Comparison of ENCODE assay signal across 8 cellular contexts in the genomic region with DNA sequence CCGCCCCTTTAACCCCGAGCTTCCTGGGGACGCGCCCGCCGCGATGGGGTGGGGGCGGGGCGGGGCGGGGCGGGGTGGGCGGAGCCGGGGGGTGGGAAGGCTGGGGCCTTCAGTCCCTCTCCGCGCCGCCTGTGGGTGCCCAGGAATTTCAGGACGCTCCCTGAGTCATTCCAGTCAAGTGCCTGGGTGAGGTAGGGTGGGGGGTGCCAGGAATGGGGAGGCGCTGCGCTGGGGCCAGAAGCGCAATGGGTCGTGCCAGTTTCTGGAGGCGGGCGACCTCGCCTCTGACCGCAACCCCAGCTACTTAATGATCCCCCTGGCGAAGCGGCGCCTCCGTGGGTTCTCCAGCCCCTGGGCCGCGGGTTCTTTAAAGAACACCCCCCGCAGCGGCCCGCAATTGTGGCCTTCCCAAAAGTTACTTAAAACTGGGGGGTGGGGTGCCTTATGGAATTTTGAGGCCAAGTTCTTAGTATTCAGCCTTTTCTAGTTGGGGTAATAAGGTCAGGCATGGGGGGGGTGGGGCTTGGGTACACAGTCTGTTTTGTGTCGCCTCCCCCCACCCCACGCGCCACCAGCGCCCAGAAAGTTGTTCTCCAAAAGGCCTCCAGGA. TPM values are rescaled to one million over a fixed set of nuclear protein-coding genes. Genes with fewer than 3 reads are reported as not detected.
DNase-seq lines count a peak whose midpoint lies in the region; FAIRE-seq and TF ChIP-seq lines count a peak whose summit lies in the region.

No MANE protein-coding gene starts in this region.

- DNase-seq in DMS 273 treated with DMSO at 0.1 percent for 48 hours (lab: John Stamatoyannopoulos, UW) (peak; percentile 74), HTR-8/SVneo (ENCODE audit: insufficient read length, low spot score) (peak; percentile 98), RPMI7951 (ENCODE audit: low read depth) (peak; percentile 91), brain microvascular endothelial cell (peak; percentile 68), immature natural killer cell (peak; percentile 24 to 36 (median 26)), occipital lobe (lab: John Stamatoyannopoulos, UW) (no peak), inferior parietal cortex (ENCODE audit: extremely low spot score) (no peak)
- peak; percentile 11 for DNase-seq in stimulated activated CD4-positive, alpha-beta T cell treated with anti-CD3 and anti-CD28 coated beads, Interleukin-4, amount 100 ng/mL, for 24 hours

- no peaks in the 10 kb centered on the region for H3K36me3 ChIP-seq in brain microvascular endothelial cell (replicated peaks)

- H3K27me3 Mint-ChIP-seq in immature natural killer cell (ENCODE audit: low read depth in 3 of 3) = peaks cover 9 to 22% (median 17%) of the 10 kb centered on the region in 3 donors

- no peak overlapping the region for H3K27ac ChIP-seq in brain microvascular endothelial cell

- TF ChIP-seq CTCF in brain microvascular endothelial cell (IDR thresholded peaks at IDR 0.05; ENCODE audit: low read depth, low read length, missing control alignments) = no peak

- H3K27ac Mint-ChIP-seq in immature natural killer cell = peak overlapping the region in 5 of 6 donors; percentile 20 to 60 (median 37)

- in situ Hi-C loops in brain microvascular endothelial cell (cut with HindIII; ENCODE audit: low pct_ligation_motif_present, low sequenced_read_pairs) = no loop called here

- H3K4me1 Mint-ChIP-seq in immature natural killer cell = peaks cover 59 to 67% of the 10 kb centered on the region in 2 donors

- peaks cover 3% of the 10 kb centered on the region for H3K27me3 ChIP-seq in brain microvascular endothelial cell (replicated peaks)

- peak; percentile 69 for FAIRE-seq in HTR-8/SVneo (lab: Jason Lieb, UNC)

- peak overlapping the region; percentile 46 for H3K4me3 ChIP-seq in brain microvascular endothelial cell (ENCODE audit: low read depth, low read length)

- no peaks in the 10 kb centered on the region for H3K36me3 Mint-ChIP-seq in immature natural killer cell

- H3K4me3 Mint-ChIP-seq in immature natural killer cell = peak overlapping the region; percentile 64 to 73 (median 70)

- H3K9me3 Mint-ChIP-seq in immature natural killer cell = no peaks in the 10 kb centered on the region

RNA-seq across cellular contexts. Expression of a gene that starts 0.8 kb away (rescaled TPM):
- 7.0 and 10.1 TPM in 2 replicates for total RNA-seq in RPMI7951 (2014; rRNA removed; shearing (Covaris generic))
- polyA plus RNA-seq in immature natural killer cell = 1 to 10 TPM in 2 of 3 donors, under 1 TPM in 1; 0.15 to 9.4 (median 2.9) TPM
- 18.4 TPM for total RNA-seq in occipital lobe

Comparison
In these comparisons a context has a peak if more than half of its experiments do, and no peak if none do; other contexts are left out.
1. DNase-seq: peak in DMS 273 treated with DMSO at 0.1 percent for 48 hours (single experiment), HTR-8/SVneo (single experiment), RPMI7951 (single experiment), brain microvascular endothelial cell (single experiment), immature natural killer cell (3 of 3) and stimulated activated CD4-positive, alpha-beta T cell treated with anti-CD3 and anti-CD28 coated beads, Interleukin-4, amount 100 ng/mL, for 24 hours (single experiment); none in occipital lobe (single experiment) and inferior parietal cortex (single experiment).